ENCODE assay signal across 12 cellular contexts in genomic region chr2:71358931-71359671, GRCh38. TPM values are rescaled to one million over a fixed set of nuclear protein-coding genes. Genes with fewer than 3 reads are reported as not detected.
A peak's percentile ranks its signal among the peaks of the same experiment; 100 is the strongest.
DNase-seq lines count a peak whose midpoint lies in the region; ATAC-seq and FAIRE-seq lines count a peak whose summit lies in the region.
"Had no signal": no experiment of that assay in that cellular context is flagged by ENCODE, and none has a peak within 500 bp of the region (broad histone marks: within the 10 kb centered on the region; RNA-seq: fewer than 3 reads in every experiment).

No MANE protein-coding gene starts in this region.

- peak; percentile 50 for DNase-seq in AG08395 (ENCODE audit: low spot score)
- peak; percentile 12 for DNase-seq in GOT3 (lab: John Stamatoyannopoulos, UW)
- DNase-seq in kidney glomerular epithelial cell (lab: John Stamatoyannopoulos, UW) = peak; percentile 5
- no peak for DNase-seq in NK-92 (lab: John Stamatoyannopoulos, UW; ENCODE audit: unreplicated experiment)
- DNase-seq in GM19239 (ENCODE audit: insufficient read length, low spot score) = no peak
- DNase-seq in naive thymus-derived CD4-positive, alpha-beta T cell = no peak
- DNase-seq in DMS53 treated with DMSO at 0.1 percent for 48 hours (lab: John Stamatoyannopoulos, UW; ENCODE audit: unreplicated experiment) = no peak
- DNase-seq: CD8-positive, alpha-beta memory T cell; right cardiac atrium had no signal

- no peak overlapping the region for H3K4me3 ChIP-seq in naive thymus-derived CD4-positive, alpha-beta T cell (ENCODE audit: low read length)

- ATAC-seq in activated T-helper 17 cell treated with anti-CD3 and anti-CD28 coated beads, Interleukin-2, amount 50 U/mL, for 72 hours (replicated peaks) = peak; percentile 93
- no peak for ATAC-seq in naive thymus-derived CD4-positive, alpha-beta T cell

- intact Hi-C loops in naive thymus-derived CD4-positive, alpha-beta T cell (cut with micrococcal nuclease) = no loop called here

- no peak overlapping the region for H3K27ac ChIP-seq in naive thymus-derived CD4-positive, alpha-beta T cell (ENCODE audit: low read depth, low read length)

- H3K4me1 Mint-ChIP-seq in activated T-helper 17 cell treated with anti-CD3 and anti-CD28 coated beads, Interleukin-2, amount 50 U/mL, for 72 hours = peaks cover 35% of the 10 kb centered on the region
- H3K4me1 Mint-ChIP-seq in naive thymus-derived CD4-positive, alpha-beta T cell = peaks cover 19 to 63% (median 51%) of the 10 kb centered on the region in 7 donors
- H3K4me1 Mint-ChIP-seq: mesothelial cell of epicardium had no signal

- H3K27ac Mint-ChIP-seq in activated T-helper 17 cell treated with anti-CD3 and anti-CD28 coated beads, Interleukin-2, amount 50 U/mL, for 72 hours = peak overlapping the region; percentile 76
- peak overlapping the region in 2 of 9 donors; percentile 18 to 45 for H3K27ac Mint-ChIP-seq in naive thymus-derived CD4-positive, alpha-beta T cell
- H3K27ac Mint-ChIP-seq: mesothelial cell of epicardium had no signal

- H3K4me1 ChIP-seq in naive thymus-derived CD4-positive, alpha-beta T cell (ENCODE audit: control insufficient read depth in 2 of 2, insufficient read depth in 2 of 2, low read length in 2 of 2) = no peaks in the 10 kb centered on the region

- peaks cover 92% of the 10 kb centered on the region for H3K36me3 Mint-ChIP-seq in activated T-helper 17 cell treated with anti-CD3 and anti-CD28 coated beads, Interleukin-2, amount 50 U/mL, for 72 hours (ENCODE audit: low read depth)
- peaks cover 10 to 60% (median 40%) of the 10 kb centered on the region in 5 donors for H3K36me3 Mint-ChIP-seq in naive thymus-derived CD4-positive, alpha-beta T cell

- no peak for FAIRE-seq in GM19239 (lab: Jason Lieb, UNC)
- FAIRE-seq: RCC 7860 had no signal

- peak overlapping the region; percentile 29 for H3K4me3 Mint-ChIP-seq in activated T-helper 17 cell treated with anti-CD3 and anti-CD28 coated beads, Interleukin-2, amount 50 U/mL, for 72 hours
- no peak overlapping the region for H3K4me3 Mint-ChIP-seq in naive thymus-derived CD4-positive, alpha-beta T cell
- H3K4me3 Mint-ChIP-seq: CD8-positive, alpha-beta memory T cell; mesothelial cell of epicardium had no signal

- no peaks in the 10 kb centered on the region for H3K9me3 ChIP-seq in naive thymus-derived CD4-positive, alpha-beta T cell (ENCODE audit: control insufficient read depth in 2 of 3, low read length in 3 of 3)

- CTCF ChIA-PET in naive thymus-derived CD4-positive, alpha-beta T cell (lab: Charles Lee) = no interaction called here

- POLR2A ChIA-PET in naive thymus-derived CD4-positive, alpha-beta T cell (lab: Charles Lee) = no interaction called here

- H3K27me3 ChIP-seq in naive thymus-derived CD4-positive, alpha-beta T cell (ENCODE audit: control insufficient read depth in 2 of 2, insufficient read depth in 2 of 2, low read length in 2 of 2) = no peaks in the 10 kb centered on the region

- no peaks in the 10 kb centered on the region for H3K27me3 Mint-ChIP-seq in activated T-helper 17 cell treated with anti-CD3 and anti-CD28 coated beads, Interleukin-2, amount 50 U/mL, for 72 hours
- no peaks in the 10 kb centered on the region for H3K27me3 Mint-ChIP-seq in naive thymus-derived CD4-positive, alpha-beta T cell
- H3K27me3 Mint-ChIP-seq: CD8-positive, alpha-beta memory T cell had no signal

- H3K36me3 ChIP-seq in naive thymus-derived CD4-positive, alpha-beta T cell (ENCODE audit: control insufficient read depth in 2 of 3, insufficient read depth in 3 of 3, low read length in 3 of 3) = peaks cover 15 to 71% (median 18%) of the 10 kb centered on the region in 3 experiments

- H3K9me3 Mint-ChIP-seq in activated T-helper 17 cell treated with anti-CD3 and anti-CD28 coated beads, Interleukin-2, amount 50 U/mL, for 72 hours = no peaks in the 10 kb centered on the region
- H3K9me3 Mint-ChIP-seq in naive thymus-derived CD4-positive, alpha-beta T cell = no peaks in the 10 kb centered on the region
- H3K9me3 Mint-ChIP-seq: CD8-positive, alpha-beta memory T cell; mesothelial cell of epicardium had no signal

RNA-seq across cellular contexts. Expression of gene ZNF638, which starts 27.5 kb away (rescaled TPM):
- 100 to 1,000 TPM in 1 of 2 donors, 10 to 100 TPM in 1; 96.1 to 173 TPM for total RNA-seq in activated T-helper 17 cell treated with anti-CD3 and anti-CD28 coated beads, Interleukin-2, amount 50 U/mL, for 72 hours
- 100 to 1,000 TPM; 113 to 204 (median 121) TPM for total RNA-seq in naive thymus-derived CD4-positive, alpha-beta T cell
- 10 to 100 TPM; 57.6 to 72.7 TPM for polyA plus RNA-seq in naive thymus-derived CD4-positive, alpha-beta T cell

Comparison
In these comparisons a context has a peak if more than half of its experiments do, and no peak if none do; other contexts are left out.
1. DNase-seq: peak in AG08395 (single experiment), GOT3 (single experiment) and kidney glomerular epithelial cell (single experiment); none in NK-92 (single experiment), GM19239 (single experiment), naive thymus-derived CD4-positive, alpha-beta T cell (0 of 9) and DMS53 treated with DMSO at 0.1 percent for 48 hours (single experiment).